In genomic region chr1:53288247-53289049, GRCh38 we compare ENCODE assay signal across 26 cellular contexts. TPM values are rescaled to one million over a fixed set of nuclear protein-coding genes. Genes with fewer than 3 reads are reported as not detected.
A peak's percentile ranks its signal among the peaks of the same experiment; 100 is the strongest.
DNase-seq lines count a peak whose midpoint lies in the region; ATAC-seq and TF ChIP-seq lines count a peak whose summit lies in the region.
"Had no signal": no experiment of that assay in that cellular context is flagged by ENCODE, and none has a peak within 500 bp of the region (broad histone marks: within the 10 kb centered on the region; RNA-seq: fewer than 3 reads in every experiment).

No MANE protein-coding gene starts in this region.

- H4K5ac ChIP-seq in H9 (ENCODE audit: insufficient read length, low read depth, low read length): no peak overlapping the region

- no peak overlapping the region for H3K27ac ChIP-seq in H9 (ENCODE audit: insufficient read length, low read depth, low read length)
- peak overlapping the region; percentile 89 for H3K27ac ChIP-seq in ectodermal cell (ENCODE audit: insufficient read depth, low read depth, low read length, poor library complexity, severe bottlenecking)
- H3K27ac ChIP-seq in Karpas-422 (ENCODE audit: low read length): no peak overlapping the region
- H3K27ac ChIP-seq: cardiac muscle cell, GM23248, PC-9, thyroid gland had no signal

- TF ChIP-seq CTCF in H9 (conservative IDR thresholded peaks at IDR 0.05) (no peak), neural crest cell (conservative IDR thresholded peaks at IDR 0.05) (no peak)

- no peak overlapping the region for H2BK12ac ChIP-seq in H9 (ENCODE audit: insufficient read length, low read depth, low read length)

- no peak for ATAC-seq in GM21390 (IDR thresholded peaks at IDR 0.05; ENCODE audit: unreplicated experiment)
- ATAC-seq: GM12878; naive thymus-derived CD8-positive, alpha-beta T cell had no signal

- H3K36me3 Mint-ChIP-seq in H9 (ENCODE audit: insufficient read depth in 1 of 3, low read depth in 3 of 3): peaks cover 28 to 62% (median 38%) of the 10 kb centered on the region in 3 experiments; a peak in 6 of 7 replicates
- H3K36me3 Mint-ChIP-seq in neural crest cell (ENCODE audit: low read depth): peaks cover 19% of the 10 kb centered on the region

- no peaks in the 10 kb centered on the region for H3K9me2 ChIP-seq in Karpas-422 (replicated peaks; ENCODE audit: insufficient read depth, low read length)

- H3K27me3 ChIP-seq in H9 (ENCODE audit: insufficient read depth, low read length): no peaks in the 10 kb centered on the region
- H3K27me3 ChIP-seq in ectodermal cell (ENCODE audit: control insufficient read depth, insufficient read depth, low read length, poor library complexity, severe bottlenecking): peaks cover 20% of the 10 kb centered on the region
- no peaks in the 10 kb centered on the region for H3K27me3 ChIP-seq in Karpas-422 (ENCODE audit: low read length)
- H3K27me3 ChIP-seq: cardiac muscle cell, thyroid gland had no signal

- no peak overlapping the region for H3K14ac ChIP-seq in H9 (ENCODE audit: insufficient read depth, low read length)

- H2AK5ac ChIP-seq in H9 (ENCODE audit: insufficient read length, low read length): no peak overlapping the region

- H4K8ac ChIP-seq in H9 (replicated peaks; ENCODE audit: insufficient read length, low read depth, low read length): no peak overlapping the region

- H3K4me1 Mint-ChIP-seq in H9 (peaks cover 25 to 36% of the 10 kb centered on the region in 2 experiments), neural crest cell (peaks cover 38% of the 10 kb centered on the region)

- H3K4me1 ChIP-seq in H9 (ENCODE audit: insufficient read depth, low read length): no peaks in the 10 kb centered on the region
- H3K4me1 ChIP-seq in ectodermal cell (ENCODE audit: control insufficient read depth, insufficient read depth, low read length): peaks cover 34% of the 10 kb centered on the region
- peaks cover 7% of the 10 kb centered on the region for H3K4me1 ChIP-seq in Karpas-422 (ENCODE audit: low read length)

- no peaks in the 10 kb centered on the region for H3K27me3 Mint-ChIP-seq in H9 (ENCODE audit: low read depth)
- H3K27me3 Mint-ChIP-seq in neural crest cell (ENCODE audit: low read depth): peaks cover 4% of the 10 kb centered on the region
- H3K27me3 Mint-ChIP-seq: CD4-positive, alpha-beta T cell; naive thymus-derived CD8-positive, alpha-beta T cell had no signal

- no peak overlapping the region for H2BK15ac ChIP-seq in H9 (ENCODE audit: low read depth, low read length)

- H3K27ac Mint-ChIP-seq in H9 (peak overlapping the region in 2 of 3 experiments; percentile 38 to 83; a peak in 4 of 7 replicates), neural crest cell (ENCODE audit: unreplicated experiment) (peak overlapping the region; percentile 93)
- H3K27ac Mint-ChIP-seq: CD4-positive, alpha-beta T cell had no signal

- H2AFZ ChIP-seq in H9 (ENCODE audit: low read length): no peak overlapping the region
- no peak overlapping the region for H2AFZ ChIP-seq in Karpas-422 (ENCODE audit: low read length)
- H2AFZ ChIP-seq: GM23248, PC-9 had no signal

- no peak overlapping the region for H3T11ph ChIP-seq in H9 (ENCODE audit: low read length)

- no peak overlapping the region for H4K91ac ChIP-seq in H9 (ENCODE audit: insufficient read length, low read depth, low read length)

- H3K23ac ChIP-seq in H9 (ENCODE audit: insufficient read length, low read depth, low read length): no peak overlapping the region

- H2BK120ac ChIP-seq in H9 (ENCODE audit: low read depth, low read length, poor library complexity, severe bottlenecking): no peak overlapping the region

- no peak overlapping the region for H3K18ac ChIP-seq in H9 (ENCODE audit: insufficient read length, low read depth, low read length)

- H2BK5ac ChIP-seq in H9 (ENCODE audit: insufficient read length, low read length): no peak overlapping the region

- H3K9me3 ChIP-seq in H9 (ENCODE audit: control insufficient read depth, low read depth, low read length) (no peaks in the 10 kb centered on the region), ectodermal cell (ENCODE audit: control insufficient read depth, low read length) (no peaks in the 10 kb centered on the region), Karpas-422 (ENCODE audit: low read length) (no peaks in the 10 kb centered on the region)
- H3K9me3 ChIP-seq: thyroid gland had no signal

- no peak overlapping the region for H3K4me3 ChIP-seq in ectodermal cell (ENCODE audit: insufficient read depth, low read depth, low read length)
- H3K4me3 ChIP-seq in Karpas-422 (ENCODE audit: low read length): no peak overlapping the region
- H3K4me3 ChIP-seq: cardiac muscle cell, GM12878, GM23248, PC-9, thyroid gland had no signal

- H3K36me3 ChIP-seq in ectodermal cell (ENCODE audit: control insufficient read depth, insufficient read depth, low read length): no peaks in the 10 kb centered on the region
- H3K36me3 ChIP-seq in Karpas-422 (ENCODE audit: insufficient read depth, low read length): peaks cover 29% of the 10 kb centered on the region
- H3K36me3 ChIP-seq: cardiac muscle cell, thyroid gland had no signal

- no peak overlapping the region for H3K4me2 ChIP-seq in H9 (ENCODE audit: insufficient read depth, insufficient read length, low read length)
- H3K4me2 ChIP-seq in Karpas-422 (ENCODE audit: low read depth, low read length, poor library complexity, severe bottlenecking): no peak overlapping the region
- H3K4me2 ChIP-seq: PC-9 had no signal

- DNase-seq in H9 (no peak), NCI-H2227 treated with DMSO at 0.1 percent for 48 hours (lab: John Stamatoyannopoulos, UW) (peak; percentile 34), neural crest cell (ENCODE audit: low read depth, low spot score) (peak; percentile 37), Karpas-422 (no peak), SKM-1 treated with dmso at 0.1 percent for 144 hours (lab: John Stamatoyannopoulos, UW; ENCODE audit: unreplicated experiment) (no peak)
- DNase-seq in stimulated activated CD8-positive, alpha-beta memory T cell treated with anti-CD3 and anti-CD28 coated beads, Interleukin-4, amount 100 ng/mL, for 48 hours: no peak
- DNase-seq: activated CD4-positive, alpha-beta T cell treated with anti-CD3 and anti-CD28 coated beads, Interleukin-2, amount 50 U/mL, for 1 hour; activated CD8-positive, alpha-beta memory T cell treated with anti-CD3 and anti-CD28 coated beads, Interleukin-2, amount 50 U/mL, for 4 hours; activated effector memory CD4-positive, alpha-beta T cell treated with Interleukin-2 at 50 U/mL for 16 hours; CD4-positive, alpha-beta T cell; DMS53; GM23248; kidney glomerular epithelial cell; mesenchymal stem cell; naive thymus-derived CD8-positive, alpha-beta T cell; NCI-H1436; NCI-H2171 treated with DMSO at 0.1 percent for 48 hours; SIG-M5; stimulated activated naive CD4-positive, alpha-beta T cell treated with Interleukin-2 at 50 U/mL for 16 hours; T-helper 1 cell; thyroid gland had no signal

- H3K9ac ChIP-seq in H9 (ENCODE audit: extremely low read depth, insufficient read length, low read length) (no peak overlapping the region), Karpas-422 (ENCODE audit: low read length) (no peak overlapping the region)
- H3K9ac ChIP-seq: GM23248 had no signal

- H4K20me1 ChIP-seq in H9 (ENCODE audit: control insufficient read depth, insufficient read depth, insufficient read length) (peaks cover 2% of the 10 kb centered on the region), Karpas-422 (ENCODE audit: insufficient read depth, low read depth, low read length) (peaks cover 4% of the 10 kb centered on the region; the same call in 1 of the 2 replicates)

- H3K56ac ChIP-seq in H9 (ENCODE audit: insufficient read length, low read depth, low read length): no peak overlapping the region

- H3K4ac ChIP-seq in H9 (ENCODE audit: low read depth, low read length): no peak overlapping the region

- no peak overlapping the region for H3K4me3 Mint-ChIP-seq in H9
- peak overlapping the region; percentile 18 for H3K4me3 Mint-ChIP-seq in neural crest cell
- H3K4me3 Mint-ChIP-seq: CD4-positive, alpha-beta T cell; naive thymus-derived CD8-positive, alpha-beta T cell had no signal

- H3K79me2 ChIP-seq in H9 (ENCODE audit: insufficient read depth, low read length) (no peaks in the 10 kb centered on the region), Karpas-422 (ENCODE audit: low read length) (peaks cover 25% of the 10 kb centered on the region)

- no peak overlapping the region for H2BK20ac ChIP-seq in H9 (ENCODE audit: low read depth, low read length, poor library complexity, severe bottlenecking)

- no peaks in the 10 kb centered on the region for H3K23me2 ChIP-seq in H9 (ENCODE audit: insufficient read length, low read depth, low read length, poor library complexity, severe bottlenecking)

- no CpG with 5 or more reads among the region's 17 CpGs for WGBS in H9 (ENCODE audit: extremely low coverage, insufficient read length, low lambda C conversion rate)
- 10 to 12% methylated on average over 17 of the region's 17 CpGs for WGBS in ectodermal cell, 2 experiments

- H3K9me3 Mint-ChIP-seq in H9 (no peaks in the 10 kb centered on the region), neural crest cell (no peaks in the 10 kb centered on the region)
- H3K9me3 Mint-ChIP-seq: CD4-positive, alpha-beta T cell; naive thymus-derived CD8-positive, alpha-beta T cell had no signal

- no peaks in the 10 kb centered on the region for H3K79me1 ChIP-seq in H9 (ENCODE audit: insufficient read depth, low read depth, low read length, poor library complexity, severe bottlenecking)

RNA-seq across cellular contexts. Expression of gene LRP8, which starts 39.4 kb away (rescaled TPM):
- total RNA-seq in H9 (2021) (69.2 and 78.6 TPM in 2 replicates), neural crest cell (49.7 and 59.5 TPM in 2 replicates)
- 18.8 TPM for polyA plus RNA-seq in ectodermal cell (2013, experiment 1 of 4)
- 11.7 TPM for polyA plus RNA-seq in ectodermal cell (2013, experiment 2 of 4)
- polyA plus RNA-seq in ectodermal cell (2013, experiment 3 of 4): 13.1 TPM
- 11.6 TPM for polyA plus RNA-seq in ectodermal cell (2013, experiment 4 of 4)
- total RNA-seq in Karpas-422 (2014; rRNA removed; shearing (Covaris generic); ENCODE audit: low replicate concordance): 26.7 and 35.4 TPM in 2 replicates

RNA-seq across cellular contexts. Expression of gene MAGOH, which starts 50.1 kb away (rescaled TPM):
- total RNA-seq in H9 (2021): 81.2 and 82.7 TPM in 2 replicates
- 95.7 TPM for polyA plus RNA-seq in ectodermal cell (2013, experiment 1 of 4)
- polyA plus RNA-seq in ectodermal cell (2013, experiment 2 of 4): 95.6 TPM
- 87.1 TPM for polyA plus RNA-seq in ectodermal cell (2013, experiment 3 of 4)
- polyA plus RNA-seq in ectodermal cell (2013, experiment 4 of 4): 92.9 TPM
- 76.6 and 78.9 TPM in 2 replicates for total RNA-seq in neural crest cell
- 67.1 and 76.4 TPM in 2 replicates for total RNA-seq in Karpas-422 (2014; rRNA removed; shearing (Covaris generic); ENCODE audit: low replicate concordance)

Comparison
In these comparisons a context has a peak if more than half of its experiments do, and no peak if none do; other contexts are left out.
1. DNase-seq: peak in NCI-H2227 treated with DMSO at 0.1 percent for 48 hours (single experiment) and neural crest cell (single experiment); none in H9 (single experiment), Karpas-422 (single experiment), stimulated activated CD8-positive, alpha-beta memory T cell treated with anti-CD3 and anti-CD28 coated beads, Interleukin-4, amount 100 ng/mL, for 48 hours (single experiment) and SKM-1 treated with dmso at 0.1 percent for 144 hours (single experiment).